Comparison of ENCODE assay signal across 8 cellular contexts in genomic region chr10:79322616-79323566, GRCh38. TPM values are rescaled to one million over a fixed set of nuclear protein-coding genes. Genes with fewer than 3 reads are reported as not detected.
DNase-seq lines count a peak whose midpoint lies in the region; ATAC-seq and TF ChIP-seq lines count a peak whose summit lies in the region.

No MANE protein-coding gene starts in this region.

- peak; percentile 93 for ATAC-seq in CD4-positive, alpha-beta T cell (ENCODE audit: poor library complexity)
- peak; percentile 80 for ATAC-seq in PC-3

- no peaks in the 10 kb centered on the region for H3K27me3 ChIP-seq in CD4-positive, alpha-beta T cell (ENCODE audit: control insufficient read depth, insufficient read depth, low read length)
- no peaks in the 10 kb centered on the region for H3K27me3 ChIP-seq in PC-3 (ENCODE audit: low read length)

- no peaks in the 10 kb centered on the region for H3K9me3 Mint-ChIP-seq in CD4-positive, alpha-beta T cell
- no peaks in the 10 kb centered on the region for H3K9me3 Mint-ChIP-seq in immature natural killer cell

- no peaks in the 10 kb centered on the region for H3K9me2 ChIP-seq in PC-3 (replicated peaks; ENCODE audit: low read length)

- H3K27ac Mint-ChIP-seq in CD4-positive, alpha-beta T cell: peak overlapping the region; percentile 93
- H3K27ac Mint-ChIP-seq in immature natural killer cell: peak overlapping the region; percentile 92 to 98 (median 94)

- peaks cover under 1% of the 10 kb centered on the region for H3K27me3 Mint-ChIP-seq in CD4-positive, alpha-beta T cell
- H3K27me3 Mint-ChIP-seq in immature natural killer cell (ENCODE audit: low read depth in 3 of 3): peaks cover 4 to 6% (median 6%) of the 10 kb centered on the region in 3 donors

- H3K9ac ChIP-seq in PC-3 (ENCODE audit: low read length): peak overlapping the region; percentile 13

- POLR2A ChIA-PET in CD4-positive, alpha-beta T cell (lab: Charles Lee): interaction anchor here (0.6 to 3.1 kb wide), 13 partner anchors 9 to 1020 kb away, joined by 3 to 46 read pairs (median 4); partner anchors contain the start of genes PPIF and ZCCHC24
- POLR2A ChIA-PET in PC-3 (lab: Charles Lee; ENCODE audit: unreplicated experiment) (interaction anchor here (0.5 to 0.7 kb wide), 2 partner anchors 84 to 163 kb away, joined by 3 to 4 read pairs; no protein-coding TSS in a partner anchor), HEK293T (lab: Yijun Ruan, JAX) (interaction anchor here (1.2 kb wide), 1 partner anchor 23 kb away, joined by 3 read pairs; no protein-coding TSS in a partner anchor)

- peak; percentile 64 to 87 (median 80) for DNase-seq in CD4-positive, alpha-beta T cell
- peak; percentile 76 for DNase-seq in HFF-Myc (ENCODE audit: extremely low read depth, low read depth)
- DNase-seq in PC-3: peak; percentile 100
- peak; percentile 55 to 69 for DNase-seq in activated T-helper 1 cell treated with anti-CD3 and anti-CD28 coated beads, Interleukin-2, amount 50 U/mL, for 16 hours (ENCODE audit: low read depth in 1 of 2, low spot score in 1 of 2)
- DNase-seq in immature natural killer cell: peak; percentile 80 to 84 (median 81)
- DNase-seq in stimulated activated CD8-positive, alpha-beta memory T cell treated with anti-CD3 and anti-CD28 coated beads, Interleukin-12 subunit alpha, Interleukin-12 subunit beta, amount 100 ng/mL, for 24 hours (ENCODE audit: extremely low read depth): peak; percentile 53
- DNase-seq in HEK293T (ENCODE audit: extremely low spot score): no peak
- DNase-seq in NCI-H446 (lab: John Stamatoyannopoulos, UW): no peak

- intact Hi-C loops in CD4-positive, alpha-beta T cell (cut with DNase I, micrococcal nuclease): loop anchor here (10.0 kb wide), 2 partner anchors 78 to 258 kb away; partner anchors contain the start of gene ZMIZ1 (in 1 of the 2)
- intact Hi-C loops in PC-3 (cut with micrococcal nuclease): loop anchor here (10.0 kb wide), 1 partner anchor 348 kb away; no protein-coding TSS in a partner anchor

- TF ChIP-seq CTCF in CD4-positive, alpha-beta T cell (IDR thresholded peaks at IDR 0.05): no peak
- TF ChIP-seq CTCF in HFF-Myc (IDR thresholded peaks at IDR 0.05; ENCODE audit: low read depth, low read length, missing control alignments): no peak
- no peak for TF ChIP-seq CTCF in PC-3 (conservative IDR thresholded peaks at IDR 0.05; ENCODE audit: low read depth, low read length)

- peak overlapping the region; percentile 9 for H2AFZ ChIP-seq in PC-3 (ENCODE audit: low read length)

- peaks cover 13% of the 10 kb centered on the region for H3F3A ChIP-seq in PC-3 (ENCODE audit: low read length, unreplicated experiment)

- CTCF ChIA-PET in CD4-positive, alpha-beta T cell (lab: Charles Lee): interaction anchor here (0.9 to 1.6 kb wide), 4 partner anchors 24 to 1293 kb away, joined by 3 to 5 read pairs (median 4); partner anchors contain the start of genes POLR3A and PPIF
- CTCF ChIA-PET in PC-3 (lab: Charles Lee): interaction anchor here (1.2 kb wide), 1 partner anchor 9 kb away, joined by 3 read pairs; no protein-coding TSS in a partner anchor
- CTCF ChIA-PET in HEK293T (lab: Yijun Ruan, JAX): no interaction called here

- H3K4me2 ChIP-seq in PC-3 (ENCODE audit: low read length): peak overlapping the region; percentile 31

- no peaks in the 10 kb centered on the region for H3K9me3 ChIP-seq in CD4-positive, alpha-beta T cell (ENCODE audit: control insufficient read depth, low read length)
- no peaks in the 10 kb centered on the region for H3K9me3 ChIP-seq in PC-3 (ENCODE audit: low read length)

- H3K4me3 ChIP-seq in HFF-Myc (replicated peaks; ENCODE audit: low read depth, low read length): no peak overlapping the region
- no peak overlapping the region for H3K4me3 ChIP-seq in PC-3 (ENCODE audit: low read length)

- H4K20me1 ChIP-seq in PC-3 (ENCODE audit: low read length): no peaks in the 10 kb centered on the region

- H3K4me1 Mint-ChIP-seq in CD4-positive, alpha-beta T cell (ENCODE audit: low read depth): peaks cover 73% of the 10 kb centered on the region
- peaks cover 66 to 69% of the 10 kb centered on the region in 2 donors for H3K4me1 Mint-ChIP-seq in immature natural killer cell

- H3K36me3 ChIP-seq in PC-3 (ENCODE audit: low read depth, low read length): no peaks in the 10 kb centered on the region

- peaks cover under 1% of the 10 kb centered on the region for H3K36me3 Mint-ChIP-seq in CD4-positive, alpha-beta T cell (ENCODE audit: low read depth)
- no peaks in the 10 kb centered on the region for H3K36me3 Mint-ChIP-seq in immature natural killer cell

- no peaks in the 10 kb centered on the region for H3K79me2 ChIP-seq in PC-3 (ENCODE audit: low read length)

- peak overlapping the region; percentile 42 for H3K27ac ChIP-seq in CD4-positive, alpha-beta T cell (ENCODE audit: low read depth, low read length)
- peak overlapping the region; percentile 69 for H3K27ac ChIP-seq in PC-3 (ENCODE audit: low read length)

- peaks cover 52% of the 10 kb centered on the region for H3K4me1 ChIP-seq in PC-3 (ENCODE audit: insufficient read depth, low read length)

- BruUV-seq in PC-3 (replicated peaks; lab: Mats Ljungman, UMichigan): no TSS peak

- H3K4me3 Mint-ChIP-seq in CD4-positive, alpha-beta T cell: peak overlapping the region; percentile 82
- H3K4me3 Mint-ChIP-seq in immature natural killer cell: peak overlapping the region; percentile 73 to 85 (median 80)

TF ChIP-seq in HEK293T, 16 proteins besides CTCF, POLR2A, EP300 and RAD21:
- no peak for TF ChIP-seq FOXA1 (IDR thresholded peaks at IDR 0.05)
- no peak for TF ChIP-seq ELF4 (IDR thresholded peaks at IDR 0.05)
- TF ChIP-seq TARDBP (IDR thresholded peaks at IDR 0.05): no peak
- no peak for TF ChIP-seq NFRKB (IDR thresholded peaks at IDR 0.05)
- no peak for TF ChIP-seq FOXM1 (IDR thresholded peaks at IDR 0.05; ENCODE audit: borderline replicate concordance)
- TF ChIP-seq ARNT (IDR thresholded peaks at IDR 0.05): no peak
- no peak for TF ChIP-seq FOXK2 (IDR thresholded peaks at IDR 0.05)

RNA-seq across cellular contexts. Expression of gene PPIF, which starts 24.4 kb away (rescaled TPM):
- total RNA-seq in CD4-positive, alpha-beta T cell: 10 to 100 TPM; 42.4 to 42.7 TPM
- 381 and 472 TPM in 2 replicates for total RNA-seq in PC-3 (2014; rRNA removed)
- polyA plus RNA-seq in immature natural killer cell: 10 to 100 TPM in 2 of 3 donors, 1 to 10 TPM in 1; 9.6 to 15.1 (median 13.1) TPM

Comparison
In these comparisons a context has a peak if more than half of its experiments do, and no peak if none do; other contexts are left out.
1. DNase-seq: peak in CD4-positive, alpha-beta T cell (10 of 10), HFF-Myc (single experiment), PC-3 (single experiment), activated T-helper 1 cell treated with anti-CD3 and anti-CD28 coated beads, Interleukin-2, amount 50 U/mL, for 16 hours (2 of 2), immature natural killer cell (3 of 3) and stimulated activated CD8-positive, alpha-beta memory T cell treated with anti-CD3 and anti-CD28 coated beads, Interleukin-12 subunit alpha, Interleukin-12 subunit beta, amount 100 ng/mL, for 24 hours (single experiment); none in HEK293T (single experiment) and NCI-H446 (0 of 2).